9 cellular contexts compared by ENCODE assay signal in the genomic region with DNA sequence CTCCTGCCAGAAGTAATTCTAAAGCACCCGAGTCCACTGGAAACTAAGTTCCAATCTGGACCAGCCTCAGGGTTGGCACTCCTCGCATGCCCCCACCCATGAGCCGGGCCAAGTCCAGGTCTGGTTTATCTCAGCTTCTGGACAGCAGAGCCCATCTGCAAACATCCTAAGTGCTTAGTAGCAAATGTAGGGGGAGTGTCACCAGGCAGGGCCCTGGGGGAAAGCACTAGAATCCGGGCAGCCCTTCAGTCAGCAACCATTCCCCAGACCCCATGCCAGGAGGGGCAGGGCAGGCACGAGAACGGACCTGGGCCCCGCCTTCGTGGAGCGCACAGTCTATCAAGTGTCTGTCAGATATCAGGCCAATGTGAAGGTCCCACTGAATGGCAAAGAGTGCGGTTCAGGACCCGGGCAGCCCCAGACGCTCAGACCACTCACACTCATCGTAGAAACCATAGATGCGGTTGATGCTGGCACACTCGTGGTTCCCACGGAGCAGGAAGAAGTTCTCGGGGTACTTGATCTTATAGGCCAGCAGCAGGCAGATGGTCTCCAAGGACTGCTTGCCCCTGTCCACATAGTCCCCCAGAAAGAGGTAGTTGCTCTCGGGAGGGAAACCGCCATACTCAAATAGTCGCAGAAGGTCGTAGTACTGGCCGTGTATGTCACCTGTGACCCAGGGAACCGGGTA. TPM values are rescaled to one million over a fixed set of nuclear protein-coding genes. Genes with fewer than 3 reads are reported as not detected.
A peak's percentile ranks its signal among the peaks of the same experiment; 100 is the strongest.
DNase-seq lines count a peak whose midpoint lies in the region; ATAC-seq, FAIRE-seq and TF ChIP-seq lines count a peak whose summit lies in the region.
"Had no signal": no experiment of that assay in that cellular context is flagged by ENCODE, and none has a peak within 500 bp of the region (broad histone marks: within the 10 kb centered on the region; RNA-seq: fewer than 3 reads in every experiment).

No MANE protein-coding gene starts in this region.

- FAIRE-seq in GM12892 (lab: Jason Lieb, UNC): peak; percentile 58

- peaks cover 43% of the 10 kb centered on the region for H3K36me3 Mint-ChIP-seq in activated CD4-positive, alpha-beta memory T cell treated with anti-CD3 and anti-CD28 coated beads for 36 hours

- ATAC-seq in Right ventricle myocardium superior (ENCODE audit: poor library complexity): peak; percentile 1

- peak overlapping the region; percentile 98 for H3K4me3 ChIP-seq in skeletal muscle cell (ENCODE audit: low read depth, low read length)

- DNase-seq in GM12892 (ENCODE audit: insufficient read length) (no peak), Right ventricle myocardium superior (peak; percentile 61), skeletal muscle cell (ENCODE audit: low read depth) (no peak), DMS114 treated with DMSO at 0.1 percent for 48 hours (lab: John Stamatoyannopoulos, UW; ENCODE audit: unreplicated experiment) (no peak), HCEC 1CT (no peak), putamen (ENCODE audit: low spot score) (no peak)
- peak; percentile 54 for DNase-seq in activated CD4-positive, alpha-beta memory T cell treated with anti-CD3 and anti-CD28 coated beads for 36 hours
- no peak for DNase-seq in activated CD4-positive, alpha-beta T cell treated with anti-CD3 and anti-CD28 coated beads for 1 hour

- H3K4me1 Mint-ChIP-seq in activated CD4-positive, alpha-beta memory T cell treated with anti-CD3 and anti-CD28 coated beads for 36 hours (ENCODE audit: low read depth): peaks cover 58% of the 10 kb centered on the region

- POLR2A ChIA-PET in activated CD4-positive, alpha-beta memory T cell treated with anti-CD3 and anti-CD28 coated beads for 36 hours (lab: Charles Lee): interaction anchor here (0.7 to 6.6 kb wide), 10 partner anchors 9 to 160 kb away, joined by 3 to 68 read pairs (median 8); a partner anchor contains a TSS

- CTCF ChIA-PET in activated CD4-positive, alpha-beta memory T cell treated with anti-CD3 and anti-CD28 coated beads for 36 hours (lab: Charles Lee): interaction anchor here (1.1 to 5.7 kb wide), 11 partner anchors 9 to 105 kb away, joined by 3 to 46 read pairs (median 9); a partner anchor contains a TSS

- H3K4me3 Mint-ChIP-seq in activated CD4-positive, alpha-beta memory T cell treated with anti-CD3 and anti-CD28 coated beads for 36 hours: peak overlapping the region; percentile 86

- no peaks in the 10 kb centered on the region for H3K27me3 Mint-ChIP-seq in activated CD4-positive, alpha-beta memory T cell treated with anti-CD3 and anti-CD28 coated beads for 36 hours

- intact Hi-C loops in activated CD4-positive, alpha-beta memory T cell treated with anti-CD3 and anti-CD28 coated beads for 36 hours (cut with micrococcal nuclease): loop anchor here (5.0 kb wide), 1 partner anchor 123 kb away; no protein-coding TSS in a partner anchor
- intact Hi-C loops in Right ventricle myocardium superior (cut with DNase I): loop anchor here (2.0 kb wide), 1 partner anchor 68 kb away; a partner anchor contains a TSS

- peak overlapping the region; percentile 83 for H3K27ac Mint-ChIP-seq in activated CD4-positive, alpha-beta memory T cell treated with anti-CD3 and anti-CD28 coated beads for 36 hours

- H3K9me3 Mint-ChIP-seq in activated CD4-positive, alpha-beta memory T cell treated with anti-CD3 and anti-CD28 coated beads for 36 hours: no peaks in the 10 kb centered on the region

- no peak; the same call in 1 of the 2 replicates for TF ChIP-seq POLR2A in GM12892 (IDR thresholded peaks at IDR 0.05; ENCODE audit: low read depth, low read length)

RNA-seq across cellular contexts. Expression of a gene that starts 1.3 kb away (rescaled TPM):
- 152 TPM for polyA plus RNA-seq in GM12892 (2012; ENCODE audit: missing spikeins)
- total RNA-seq in activated CD4-positive, alpha-beta memory T cell treated with anti-CD3 and anti-CD28 coated beads for 36 hours: 100 to 1,000 TPM; 261 to 267 TPM
- total RNA-seq in Right ventricle myocardium superior: 103 TPM

RNA-seq across cellular contexts. Expression of a gene that starts 3.5 kb away (rescaled TPM):
- 17.3 TPM for polyA plus RNA-seq in GM12892 (2012; ENCODE audit: missing spikeins)
- 100 to 1,000 TPM; 123 to 126 TPM for total RNA-seq in activated CD4-positive, alpha-beta memory T cell treated with anti-CD3 and anti-CD28 coated beads for 36 hours
- 1.00 TPM for total RNA-seq in Right ventricle myocardium superior

RNA-seq across cellular contexts. Expression of a gene that starts 8.6 kb away (rescaled TPM):
- 15.3 TPM for polyA plus RNA-seq in GM12892 (2012; ENCODE audit: missing spikeins)
- total RNA-seq in activated CD4-positive, alpha-beta memory T cell treated with anti-CD3 and anti-CD28 coated beads for 36 hours: 10 to 100 TPM; 31.0 to 39.1 TPM
- 5.7 TPM for total RNA-seq in Right ventricle myocardium superior

RNA-seq across cellular contexts. Expression of a gene that starts 15.1 kb away (rescaled TPM):
- 0.28 TPM for polyA plus RNA-seq in GM12892 (2012; ENCODE audit: missing spikeins)
- total RNA-seq in activated CD4-positive, alpha-beta memory T cell treated with anti-CD3 and anti-CD28 coated beads for 36 hours: 1 to 10 TPM; 2.3 to 3.3 TPM
- 15.0 TPM for total RNA-seq in Right ventricle myocardium superior
- total RNA-seq: HT1080 had no signal

RNA-seq across cellular contexts. Expression of a gene that starts 27.0 kb away (rescaled TPM):
- 0.95 TPM for polyA plus RNA-seq in GM12892 (2012; ENCODE audit: missing spikeins)
- total RNA-seq in activated CD4-positive, alpha-beta memory T cell treated with anti-CD3 and anti-CD28 coated beads for 36 hours: under 1 TPM; 0.39 to 0.45 TPM
- total RNA-seq in Right ventricle myocardium superior: 0.27 TPM

Comparison
In these comparisons a context has a peak if more than half of its experiments do, and no peak if none do; other contexts are left out.
1. DNase-seq: peak in activated CD4-positive, alpha-beta memory T cell treated with anti-CD3 and anti-CD28 coated beads for 36 hours (single experiment) and Right ventricle myocardium superior (single experiment); none in GM12892 (single experiment), skeletal muscle cell (single experiment), DMS114 treated with DMSO at 0.1 percent for 48 hours (single experiment), HCEC 1CT (single experiment), putamen (single experiment) and activated CD4-positive, alpha-beta T cell treated with anti-CD3 and anti-CD28 coated beads for 1 hour (single experiment).
2. RNA of a gene that starts 3.5 kb away (total RNA-seq): 123 to 126 TPM in activated CD4-positive, alpha-beta memory T cell treated with anti-CD3 and anti-CD28 coated beads for 36 hours; 1.00 TPM in Right ventricle myocardium superior (single experiment); every median in the first group is over 10 times any median in the second.